Comparison of ENCODE assay signal across 11 cellular contexts in genomic region chr6:136103763-136104311, GRCh38.
DNase-seq lines count a peak whose midpoint lies in the region; ATAC-seq and TF ChIP-seq lines count a peak whose summit lies in the region.
"Had no signal": no experiment of that assay in that cellular context is flagged by ENCODE, and none has a peak within 500 bp of the region (broad histone marks: within the 10 kb centered on the region; RNA-seq: fewer than 3 reads in every experiment).

No MANE protein-coding gene starts in this region.

- DNase-seq in cardiac septum (ENCODE audit: low spot score) (peak; percentile 77), upper lobe of right lung (no peak), NCI-H146 (lab: John Stamatoyannopoulos, UW) (no peak)
- DNase-seq: cerebellar nuclear complex, NCI-H446 treated with DMSO at 0.1 percent for 48 hours, T-helper 1 cell had no signal

- H3K27me3 ChIP-seq in mucosa of rectum (ENCODE audit: control insufficient read depth in 2 of 2, insufficient read depth in 2 of 2, low read length in 2 of 2) (no peaks in the 10 kb centered on the region), upper lobe of right lung (no peaks in the 10 kb centered on the region)

- intact Hi-C loops in cardiac septum (cut with DNase I) (loop anchor here (5.0 kb wide), 2 partner anchors 43 to 67 kb away; no protein-coding TSS in a partner anchor), upper lobe of right lung (cut with DNase I) (no loop called here)

- H3K9ac ChIP-seq in mucosa of rectum (ENCODE audit: low read depth in 1 of 2, low read length in 2 of 2) = no peak overlapping the region

- H3K36me3 ChIP-seq in mucosa of rectum (ENCODE audit: control insufficient read depth in 2 of 2, insufficient read depth in 2 of 2, low read length in 2 of 2) = no peaks in the 10 kb centered on the region
- no peaks in the 10 kb centered on the region for H3K36me3 ChIP-seq in upper lobe of right lung

- TF ChIP-seq CTCF in upper lobe of right lung (IDR thresholded peaks at IDR 0.05) = no peak

- peak overlapping the region in 1 of 2 donors; percentile 1 for H3K4me3 ChIP-seq in mucosa of rectum (ENCODE audit: low read length in 2 of 2)
- H3K4me3 ChIP-seq in upper lobe of right lung = no peak overlapping the region

- ATAC-seq in upper lobe of right lung = peak; percentile 80
- no peak for ATAC-seq in GM18909 (IDR thresholded peaks at IDR 0.05; ENCODE audit: poor library complexity, unreplicated experiment)
- ATAC-seq in HG03439 (IDR thresholded peaks at IDR 0.05; ENCODE audit: unreplicated experiment) = no peak
- ATAC-seq in HG03457 (IDR thresholded peaks at IDR 0.05; ENCODE audit: unreplicated experiment) = no peak

- H3K27ac ChIP-seq in angular gyrus (ENCODE audit: low read depth, low read length) = peak overlapping the region; percentile 78
- peak overlapping the region; percentile 50 to 54 for H3K27ac ChIP-seq in mucosa of rectum (ENCODE audit: low read depth in 2 of 2, low read length in 2 of 2)
- peak overlapping the region; percentile 63 for H3K27ac ChIP-seq in upper lobe of right lung

- H3K4me1 ChIP-seq in mucosa of rectum (ENCODE audit: control insufficient read depth in 2 of 2, insufficient read depth in 2 of 2, low read length in 2 of 2) (peaks cover 0 to 3% of the 10 kb centered on the region in 2 donors), upper lobe of right lung (peaks cover 11% of the 10 kb centered on the region)

- H3K9me3 ChIP-seq in mucosa of rectum (ENCODE audit: control insufficient read depth in 2 of 2, low read length in 2 of 2) = no peaks in the 10 kb centered on the region
- no peaks in the 10 kb centered on the region for H3K9me3 ChIP-seq in upper lobe of right lung
